In genomic region chr6:1538810-1539482, GRCh38 we compare ENCODE assay signal across 26 cellular contexts.
DNase-seq lines count a peak whose midpoint lies in the region; ATAC-seq and TF ChIP-seq lines count a peak whose summit lies in the region.
"Had no signal": no experiment of that assay in that cellular context is flagged by ENCODE, and none has a peak within 500 bp of the region (broad histone marks: within the 10 kb centered on the region; RNA-seq: fewer than 3 reads in every experiment).

No MANE protein-coding gene starts in this region.

- no peak for ATAC-seq in CD4-positive, alpha-beta T cell (ENCODE audit: poor library complexity)
- ATAC-seq in heart right ventricle (peak in 7 of 8 donors; percentile 46 to 84 (median 51)), psoas muscle (peak in 3 of 4 donors; percentile 41 to 73 (median 48))
- no peak for ATAC-seq in stimulated activated effector memory CD8-positive, alpha-beta T cell treated with anti-CD3 and anti-CD28 coated beads, Interleukin-12 subunit alpha, Interleukin-12 subunit beta, amount 100 ng/mL, for 72 hours
- ATAC-seq: GM12878, HepG2, K562 had no signal

- no peak overlapping the region for H3K9ac ChIP-seq in GM23248
- H3K9ac ChIP-seq: BLaER1 had no signal

- H3K27ac ChIP-seq in CD4-positive, alpha-beta T cell (ENCODE audit: low read depth, low read length): no peak overlapping the region
- H3K27ac ChIP-seq in GM23248 (no peak overlapping the region), heart right ventricle (peak overlapping the region in 4 of 10 donors; percentile 31 to 44 (median 38)), psoas muscle (peak overlapping the region; percentile 2), brain microvascular endothelial cell (no peak overlapping the region)
- H3K27ac ChIP-seq: BLaER1, PC-9 had no signal

- DNase-seq in CD4-positive, alpha-beta T cell: no peak
- DNase-seq in GM23248 (peak; percentile 4), heart right ventricle (peak in 1 of 2 donors; percentile 25), psoas muscle (peak; percentile 47 to 77), NCI-H1092 treated with DMSO at 0.1 percent for 48 hours (lab: John Stamatoyannopoulos, UW) (no peak), brain microvascular endothelial cell (no peak)
- no peak for DNase-seq in T-helper 2 cell treated with Interferon-gamma antibody and Interleukin-4, amounts not matched to agents 5 μg/mL and 100 μg/mL, for 36 hours (ENCODE audit: low spot score)
- no peak for DNase-seq in stimulated activated effector memory CD8-positive, alpha-beta T cell treated with anti-CD3 and anti-CD28 coated beads, Interleukin-12 subunit alpha, Interleukin-12 subunit beta, amount 100 ng/mL, for 72 hours (ENCODE audit: low spot score in 2 of 2)
- DNase-seq: Caco-2; CD4-positive, alpha-beta memory T cell; DMS 273 treated with DMSO at 0.1 percent for 48 hours; DMS79 treated with DMSO at 0.1 percent for 48 hours; H7; MM.1S; NCI-H1092; NCI-H1436 treated with DMSO at 0.1 percent for 48 hours; NCI-H1930; NCI-H510A treated with DMSO at 0.1 percent for 48 hours; NCI-H748 treated with DMSO at 0.1 percent for 48 hours; PC-9; RPMI8226; SIG-M5 had no signal

- H3K27me3 ChIP-seq in CD4-positive, alpha-beta T cell (ENCODE audit: control insufficient read depth, insufficient read depth, low read length): no peaks in the 10 kb centered on the region
- H3K27me3 ChIP-seq in GM23248 (replicated peaks; ENCODE audit: insufficient read depth): no peaks in the 10 kb centered on the region
- H3K27me3 ChIP-seq in heart right ventricle: no peaks in the 10 kb centered on the region
- H3K27me3 ChIP-seq in psoas muscle (ENCODE audit: insufficient read depth in 3 of 3, low read length in 2 of 3): no peaks in the 10 kb centered on the region
- H3K27me3 ChIP-seq in brain microvascular endothelial cell (replicated peaks): no peaks in the 10 kb centered on the region
- H3K27me3 ChIP-seq: BLaER1 had no signal

- no peaks in the 10 kb centered on the region for H3F3A ChIP-seq in GM23248 (ENCODE audit: insufficient read depth)

- CTCF ChIA-PET in CD4-positive, alpha-beta T cell (lab: Charles Lee): no interaction called here

- H3K9me2 ChIP-seq in GM23248 (ENCODE audit: insufficient read depth): no peaks in the 10 kb centered on the region

- H3K9me3 Mint-ChIP-seq in CD4-positive, alpha-beta T cell: peaks cover 2% of the 10 kb centered on the region
- H3K9me3 Mint-ChIP-seq in T-helper 2 cell treated with Interferon-gamma antibody and Interleukin-4, amounts not matched to agents 5 μg/mL and 100 μg/mL, for 36 hours: no peaks in the 10 kb centered on the region
- peaks cover 4% of the 10 kb centered on the region for H3K9me3 Mint-ChIP-seq in stimulated activated effector memory CD8-positive, alpha-beta T cell treated with anti-CD3 and anti-CD28 coated beads, Interleukin-12 subunit alpha, Interleukin-12 subunit beta, amount 100 ng/mL, for 72 hours

- peaks cover 37% of the 10 kb centered on the region for H3K4me1 Mint-ChIP-seq in CD4-positive, alpha-beta T cell (ENCODE audit: low read depth)
- H3K4me1 Mint-ChIP-seq in T-helper 2 cell treated with Interferon-gamma antibody and Interleukin-4, amounts not matched to agents 5 μg/mL and 100 μg/mL, for 36 hours (ENCODE audit: low read depth): peaks cover 21% of the 10 kb centered on the region
- peaks cover 17% of the 10 kb centered on the region for H3K4me1 Mint-ChIP-seq in stimulated activated effector memory CD8-positive, alpha-beta T cell treated with anti-CD3 and anti-CD28 coated beads, Interleukin-12 subunit alpha, Interleukin-12 subunit beta, amount 100 ng/mL, for 72 hours

- POLR2A ChIA-PET in CD4-positive, alpha-beta T cell (lab: Charles Lee): interaction anchor here (1.9 kb wide), 1 partner anchor 10 kb away, joined by 8 read pairs; no protein-coding TSS in a partner anchor

- H2AFZ ChIP-seq in GM23248: no peak overlapping the region
- H2AFZ ChIP-seq: PC-9 had no signal

- H3K4me3 ChIP-seq in GM23248 (no peak overlapping the region), heart right ventricle (peak overlapping the region in 1 of 10 donors; percentile 5), psoas muscle (no peak overlapping the region), brain microvascular endothelial cell (ENCODE audit: low read depth, low read length) (no peak overlapping the region)
- H3K4me3 ChIP-seq: BLaER1, GM12878, K562, PC-9 had no signal

- H3K4me3 Mint-ChIP-seq in CD4-positive, alpha-beta T cell: no peak overlapping the region
- H3K4me3 Mint-ChIP-seq in T-helper 2 cell treated with Interferon-gamma antibody and Interleukin-4, amounts not matched to agents 5 μg/mL and 100 μg/mL, for 36 hours: no peak overlapping the region
- no peak overlapping the region for H3K4me3 Mint-ChIP-seq in stimulated activated effector memory CD8-positive, alpha-beta T cell treated with anti-CD3 and anti-CD28 coated beads, Interleukin-12 subunit alpha, Interleukin-12 subunit beta, amount 100 ng/mL, for 72 hours
- H3K4me3 Mint-ChIP-seq: CD4-positive, alpha-beta memory T cell had no signal

- no peaks in the 10 kb centered on the region for H3K27me3 Mint-ChIP-seq in CD4-positive, alpha-beta T cell
- H3K27me3 Mint-ChIP-seq in T-helper 2 cell treated with Interferon-gamma antibody and Interleukin-4, amounts not matched to agents 5 μg/mL and 100 μg/mL, for 36 hours (ENCODE audit: low read depth): peaks cover 5% of the 10 kb centered on the region
- H3K27me3 Mint-ChIP-seq: CD4-positive, alpha-beta memory T cell had no signal

- H3K36me3 ChIP-seq in GM23248 (ENCODE audit: low read depth): no peaks in the 10 kb centered on the region
- H3K36me3 ChIP-seq in heart right ventricle: peaks cover 0 to 4% (median 0%) of the 10 kb centered on the region in 9 donors
- no peaks in the 10 kb centered on the region for H3K36me3 ChIP-seq in psoas muscle (ENCODE audit: insufficient read depth in 1 of 2, low read depth in 1 of 2)
- H3K36me3 ChIP-seq in brain microvascular endothelial cell (replicated peaks): no peaks in the 10 kb centered on the region
- H3K36me3 ChIP-seq: BLaER1 had no signal

- no peaks in the 10 kb centered on the region for H3K9me3 ChIP-seq in CD4-positive, alpha-beta T cell (ENCODE audit: control insufficient read depth, low read length)
- no peaks in the 10 kb centered on the region for H3K9me3 ChIP-seq in GM23248 (ENCODE audit: low read depth)
- H3K9me3 ChIP-seq in heart right ventricle: peaks cover 0 to 6% (median 0%) of the 10 kb centered on the region in 11 donors
- H3K9me3 ChIP-seq in psoas muscle: no peaks in the 10 kb centered on the region
- H3K9me3 ChIP-seq: Caco-2 had no signal

- peak overlapping the region; percentile 93 for H3K27ac Mint-ChIP-seq in CD4-positive, alpha-beta T cell
- no peak overlapping the region for H3K27ac Mint-ChIP-seq in T-helper 2 cell treated with Interferon-gamma antibody and Interleukin-4, amounts not matched to agents 5 μg/mL and 100 μg/mL, for 36 hours
- H3K27ac Mint-ChIP-seq in stimulated activated effector memory CD8-positive, alpha-beta T cell treated with anti-CD3 and anti-CD28 coated beads, Interleukin-12 subunit alpha, Interleukin-12 subunit beta, amount 100 ng/mL, for 72 hours: no peak overlapping the region

- H4K20me1 ChIP-seq in GM23248 (ENCODE audit: insufficient read depth): no peaks in the 10 kb centered on the region
- H4K20me1 ChIP-seq: BLaER1 had no signal

- H3K4me1 ChIP-seq in GM23248 (ENCODE audit: insufficient read depth) (peaks cover 6% of the 10 kb centered on the region), heart right ventricle (peaks cover 0 to 8% (median 0%) of the 10 kb centered on the region in 9 donors), psoas muscle (no peaks in the 10 kb centered on the region)
- H3K4me1 ChIP-seq: BLaER1, Caco-2 had no signal

- H3K4me2 ChIP-seq in GM23248 (ENCODE audit: unreplicated experiment): no peak overlapping the region
- H3K4me2 ChIP-seq: BLaER1, PC-9 had no signal

- H3K36me3 Mint-ChIP-seq in CD4-positive, alpha-beta T cell (ENCODE audit: low read depth): peaks cover 16% of the 10 kb centered on the region
- H3K36me3 Mint-ChIP-seq in T-helper 2 cell treated with Interferon-gamma antibody and Interleukin-4, amounts not matched to agents 5 μg/mL and 100 μg/mL, for 36 hours (ENCODE audit: low read depth): no peaks in the 10 kb centered on the region
- H3K36me3 Mint-ChIP-seq in stimulated activated effector memory CD8-positive, alpha-beta T cell treated with anti-CD3 and anti-CD28 coated beads, Interleukin-12 subunit alpha, Interleukin-12 subunit beta, amount 100 ng/mL, for 72 hours: no peaks in the 10 kb centered on the region

- intact Hi-C loops in CD4-positive, alpha-beta T cell (cut with DNase I, micrococcal nuclease): no loop called here
- intact Hi-C loops in heart right ventricle (cut with DNase I): no loop called here
- intact Hi-C loops in psoas muscle (cut with DNase I): no loop called here

- no peak for TF ChIP-seq CTCF in CD4-positive, alpha-beta T cell (IDR thresholded peaks at IDR 0.05)
- TF ChIP-seq CTCF in heart right ventricle (IDR thresholded peaks at IDR 0.05) (no peak), psoas muscle (IDR thresholded peaks at IDR 0.05) (no peak), brain microvascular endothelial cell (IDR thresholded peaks at IDR 0.05; ENCODE audit: low read depth, low read length, missing control alignments) (no peak)

- WGBS in GM23248 (ENCODE audit: low coverage in 1 of 2, low lambda C conversion rate in 2 of 2, missing lambda C conversion rate in 2 of 2), 2 experiments: 26 to 34% methylated on average over 15 to 16 of the region's 16 CpGs
- whole genome bisulfite sequencing in heart right ventricle, 2 donors: 83 to 84% methylated on average over 16 of the region's 16 CpGs
- 47 to 66% (median 48%) methylated on average over 16 of the region's 16 CpGs for WGBS in psoas muscle, 3 donors

- in situ Hi-C loops in GM23248 (cut with MboI): no loop called here
- in situ Hi-C loops in brain microvascular endothelial cell (cut with HindIII; ENCODE audit: low pct_ligation_motif_present, low sequenced_read_pairs): no loop called here

- no peaks in the 10 kb centered on the region for H3K79me2 ChIP-seq in GM23248 (ENCODE audit: insufficient read depth)

Comparison
In these comparisons a context has a peak if more than half of its experiments do, and no peak if none do; other contexts are left out.
1. ATAC-seq: peak in heart right ventricle (7 of 8) and psoas muscle (3 of 4); none in CD4-positive, alpha-beta T cell (single experiment) and stimulated activated effector memory CD8-positive, alpha-beta T cell treated with anti-CD3 and anti-CD28 coated beads, Interleukin-12 subunit alpha, Interleukin-12 subunit beta, amount 100 ng/mL, for 72 hours (single experiment).
2. DNase-seq: peak in GM23248 (single experiment) and psoas muscle (2 of 2); none in CD4-positive, alpha-beta T cell (0 of 10), T-helper 2 cell treated with Interferon-gamma antibody and Interleukin-4, amounts not matched to agents 5 μg/mL and 100 μg/mL, for 36 hours (single experiment), stimulated activated effector memory CD8-positive, alpha-beta T cell treated with anti-CD3 and anti-CD28 coated beads, Interleukin-12 subunit alpha, Interleukin-12 subunit beta, amount 100 ng/mL, for 72 hours (0 of 2), NCI-H1092 treated with DMSO at 0.1 percent for 48 hours (single experiment) and brain microvascular endothelial cell (single experiment).